ENCODE assay signal across 9 cellular contexts in the genomic region with DNA sequence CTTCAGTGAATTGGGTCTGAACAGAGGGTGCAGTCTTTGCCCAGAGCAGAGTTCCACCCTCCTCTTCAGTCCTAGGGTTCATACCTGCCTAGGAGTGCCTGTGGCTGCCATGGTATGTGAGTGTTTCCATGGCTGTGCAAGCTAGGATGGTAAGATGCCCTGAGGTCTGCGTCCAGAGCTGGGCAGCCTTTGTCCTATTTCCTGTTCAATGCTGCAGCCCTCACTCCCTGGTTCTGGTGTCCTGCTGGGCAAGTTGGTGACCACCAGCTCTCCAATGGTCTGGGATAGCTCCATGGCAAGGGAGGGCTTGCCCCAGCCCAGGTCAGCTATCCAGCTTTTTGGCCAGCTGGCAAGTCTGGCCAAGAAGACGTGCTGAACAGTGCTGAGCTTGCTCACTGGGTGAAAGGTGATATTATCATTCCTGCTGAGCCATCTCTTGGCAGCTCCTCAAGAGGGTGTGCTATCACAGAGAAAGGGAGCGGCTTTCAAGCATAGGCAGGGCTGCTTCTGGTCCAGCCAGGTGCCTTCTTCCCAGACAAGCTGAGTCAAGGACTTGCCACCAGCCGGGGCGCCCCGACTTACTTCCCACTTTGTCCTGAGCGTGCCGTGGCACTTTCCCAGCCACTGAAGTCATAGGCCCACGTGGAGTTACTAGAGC. TPM values are rescaled to one million over a fixed set of nuclear protein-coding genes. Genes with fewer than 3 reads are reported as not detected.
DNase-seq lines count a peak whose midpoint lies in the region; ATAC-seq and TF ChIP-seq lines count a peak whose summit lies in the region.
"Had no signal": no experiment of that assay in that cellular context is flagged by ENCODE, and none has a peak within 500 bp of the region (broad histone marks: within the 10 kb centered on the region; RNA-seq: fewer than 3 reads in every experiment).

No MANE protein-coding gene starts in this region.

- H3K9me3 Mint-ChIP-seq in natural killer cell treated with Interleukin-12 subunit alpha and Interleukin-12 subunit beta and Interleukin-15 and Interleukin-18, amount 100 ng/mL, for 72 hours = no peaks in the 10 kb centered on the region

- DNase-seq in NB4 (ENCODE audit: low read depth) (peak; percentile 26), epithelial cell of esophagus (ENCODE audit: low read depth) (peak; percentile 98), inferior parietal cortex (ENCODE audit: extremely low spot score) (no peak), foreskin melanocyte (no peak), NCI-H1092 treated with DMSO at 0.1 percent for 48 hours (lab: John Stamatoyannopoulos, UW) (no peak)
- no peak for DNase-seq in natural killer cell treated with Interleukin-12 subunit alpha and Interleukin-12 subunit beta and Interleukin-15 and Interleukin-18, amount 100 ng/mL, for 72 hours (ENCODE audit: low spot score)
- DNase-seq: DMS153 had no signal

- peak overlapping the region; percentile 58 for H3K27ac ChIP-seq in C4-2B

- H3K27ac Mint-ChIP-seq in natural killer cell treated with Interleukin-12 subunit alpha and Interleukin-12 subunit beta and Interleukin-15 and Interleukin-18, amount 100 ng/mL, for 72 hours = peak overlapping the region; percentile 88 to 93

- no peak for ATAC-seq in natural killer cell treated with Interleukin-12 subunit alpha and Interleukin-12 subunit beta and Interleukin-15 and Interleukin-18, amount 100 ng/mL, for 72 hours
- no peak for ATAC-seq in HG02938 (IDR thresholded peaks at IDR 0.05; ENCODE audit: unreplicated experiment)

- no peak for TF ChIP-seq CTCF in C4-2B (conservative IDR thresholded peaks at IDR 0.05)
- no peak for TF ChIP-seq CTCF in NB4 (IDR thresholded peaks at IDR 0.05; ENCODE audit: low read depth, low read length)
- TF ChIP-seq CTCF in epithelial cell of esophagus (IDR thresholded peaks at IDR 0.05; ENCODE audit: insufficient read depth, low read depth, low read length, missing control alignments) = no peak

- peak overlapping the region; percentile 38 for H3K4me3 Mint-ChIP-seq in natural killer cell treated with Interleukin-12 subunit alpha and Interleukin-12 subunit beta and Interleukin-15 and Interleukin-18, amount 100 ng/mL, for 72 hours

- H3K4me1 Mint-ChIP-seq in natural killer cell treated with Interleukin-12 subunit alpha and Interleukin-12 subunit beta and Interleukin-15 and Interleukin-18, amount 100 ng/mL, for 72 hours (ENCODE audit: low read depth in 2 of 2) = peaks cover 63 to 74% of the 10 kb centered on the region in 2 donors

- no peaks in the 10 kb centered on the region for H3K27me3 Mint-ChIP-seq in natural killer cell treated with Interleukin-12 subunit alpha and Interleukin-12 subunit beta and Interleukin-15 and Interleukin-18, amount 100 ng/mL, for 72 hours

- H3K4me3 ChIP-seq in NB4 (ENCODE audit: low read depth, low read length) (no peak overlapping the region), epithelial cell of esophagus (ENCODE audit: low read length) (no peak overlapping the region)

- no peak for TF ChIP-seq POLR2A in NB4 (IDR thresholded peaks at IDR 0.05; ENCODE audit: extremely low read depth, insufficient read length)

- peaks cover 18% of the 10 kb centered on the region for H3K36me3 Mint-ChIP-seq in natural killer cell treated with Interleukin-12 subunit alpha and Interleukin-12 subunit beta and Interleukin-15 and Interleukin-18, amount 100 ng/mL, for 72 hours

RNA-seq across cellular contexts. Expression of gene NFATC3, which starts 13.0 kb away (rescaled TPM):
- 100 to 1,000 TPM in 1 of 2 donors, 10 to 100 TPM in 1; 91.9 to 131 TPM for total RNA-seq in natural killer cell treated with Interleukin-12 subunit alpha and Interleukin-12 subunit beta and Interleukin-15 and Interleukin-18, amount 100 ng/mL, for 72 hours

RNA-seq across cellular contexts. Expression of gene DUS2, which starts 49.1 kb away (rescaled TPM):
- 10 to 100 TPM; 23.3 to 43.5 TPM for total RNA-seq in natural killer cell treated with Interleukin-12 subunit alpha and Interleukin-12 subunit beta and Interleukin-15 and Interleukin-18, amount 100 ng/mL, for 72 hours

RNA-seq across cellular contexts. Expression of gene DDX28, which starts 49.1 kb away (rescaled TPM):
- total RNA-seq in natural killer cell treated with Interleukin-12 subunit alpha and Interleukin-12 subunit beta and Interleukin-15 and Interleukin-18, amount 100 ng/mL, for 72 hours = 10 to 100 TPM; 16.2 to 20.1 TPM

RNA-seq across cellular contexts. Expression of gene DPEP2NB, which starts 56.5 kb away (rescaled TPM):
- not detected for total RNA-seq in natural killer cell treated with Interleukin-12 subunit alpha and Interleukin-12 subunit beta and Interleukin-15 and Interleukin-18, amount 100 ng/mL, for 72 hours

Comparison
In these comparisons a context has a peak if more than half of its experiments do, and no peak if none do; other contexts are left out.
1. DNase-seq: peak in NB4 (single experiment) and epithelial cell of esophagus (single experiment); none in natural killer cell treated with Interleukin-12 subunit alpha and Interleukin-12 subunit beta and Interleukin-15 and Interleukin-18, amount 100 ng/mL, for 72 hours (single experiment), inferior parietal cortex (single experiment), foreskin melanocyte (single experiment) and NCI-H1092 treated with DMSO at 0.1 percent for 48 hours (single experiment).